ENCODE assay signal across 8 cellular contexts in genomic region chr3:169146866-169147245, GRCh38.
A peak's percentile ranks its signal among the peaks of the same experiment; 100 is the strongest.
DNase-seq lines count a peak whose midpoint lies in the region; ATAC-seq, FAIRE-seq and TF ChIP-seq lines count a peak whose summit lies in the region.

No MANE protein-coding gene starts in this region.

- no peak overlapping the region for H3K14ac ChIP-seq in H9 (ENCODE audit: insufficient read depth, low read length)

- DNase-seq in H9 = no peak
- peak; percentile 59 for DNase-seq in adipocyte (ENCODE audit: low read depth)
- DNase-seq in keratinocyte (ENCODE audit: low read depth, low spot score) = no peak
- no peak for DNase-seq in NCI-H345 treated with DMSO at 0.1 percent for 48 hours (lab: John Stamatoyannopoulos, UW; ENCODE audit: unreplicated experiment)
- DNase-seq in activated CD4-positive, CD25-positive, alpha-beta regulatory T cell (lab: John Stamatoyannopoulos, UW) = no peak

- no peak for FAIRE-seq in keratinocyte (lab: Jason Lieb, UNC)

- no peak overlapping the region for H2BK15ac ChIP-seq in H9 (ENCODE audit: low read depth, low read length)

- dilution Hi-C loops in keratinocyte (cut with MboI; ENCODE audit: extremely low pct_ligation_motif_present, low sequenced_read_pairs) = no loop called here

- WGBS in H9 (ENCODE audit: extremely low coverage, insufficient read length, low lambda C conversion rate) = no CpG with 5 or more reads among the region's 12 CpGs
- WGBS in thymus = 2% methylated on average over 12 of the region's 12 CpGs

- H3K27me3 ChIP-seq in H9 (ENCODE audit: insufficient read depth, low read length) (peaks cover 22% of the 10 kb centered on the region), adipocyte (replicated peaks; ENCODE audit: control insufficient read depth, insufficient read depth, low read length) (peaks cover 35% of the 10 kb centered on the region), keratinocyte (ENCODE audit: control insufficient read depth, extremely low read depth, insufficient read depth, low read length) (peaks cover 4% of the 10 kb centered on the region), thymus (ENCODE audit: control insufficient read depth, insufficient read depth) (peaks cover 44% of the 10 kb centered on the region)

- H3K27me3 Mint-ChIP-seq in H9 (ENCODE audit: low read depth) = peaks cover 82% of the 10 kb centered on the region

- H3K27ac ChIP-seq in 22Rv1 (peak overlapping the region; percentile 12; the same call in 1 of the 2 replicates), H9 (ENCODE audit: insufficient read length, low read depth, low read length) (no peak overlapping the region), keratinocyte (ENCODE audit: control insufficient read depth, insufficient read depth, low read length) (peak overlapping the region; percentile 89), thymus (ENCODE audit: low read depth) (no peak overlapping the region)

- H2BK12ac ChIP-seq in H9 (ENCODE audit: insufficient read length, low read depth, low read length) = no peak overlapping the region

- no peaks in the 10 kb centered on the region for H3K79me1 ChIP-seq in H9 (ENCODE audit: insufficient read depth, low read depth, low read length, poor library complexity, severe bottlenecking)

- H3K79me2 ChIP-seq in H9 (ENCODE audit: insufficient read depth, low read length) (no peaks in the 10 kb centered on the region), keratinocyte (ENCODE audit: control insufficient read depth, insufficient read depth, low read length) (peaks cover 14% of the 10 kb centered on the region)

- peaks cover 26% of the 10 kb centered on the region for H3K23me2 ChIP-seq in H9 (ENCODE audit: insufficient read length, low read depth, low read length, poor library complexity, severe bottlenecking)

- no peak for ATAC-seq in GM19395 (IDR thresholded peaks at IDR 0.05; ENCODE audit: unreplicated experiment)

- H3K23ac ChIP-seq in H9 (ENCODE audit: insufficient read length, low read depth, low read length) = no peak overlapping the region

- no peak overlapping the region for H4K5ac ChIP-seq in H9 (ENCODE audit: insufficient read length, low read depth, low read length)

- H3K4me2 ChIP-seq in H9 (ENCODE audit: insufficient read depth, insufficient read length, low read length) (peak overlapping the region; percentile 90), keratinocyte (ENCODE audit: control insufficient read depth, extremely low read depth, insufficient read depth, low read depth, low read length) (peak overlapping the region; percentile 96)

- peaks cover 22 to 38% of the 10 kb centered on the region in 2 experiments for H3K4me1 Mint-ChIP-seq in H9

- no peak overlapping the region for H4K91ac ChIP-seq in H9 (ENCODE audit: insufficient read length, low read depth, low read length)

- no peak overlapping the region for H2AK5ac ChIP-seq in H9 (ENCODE audit: insufficient read length, low read length)

- peak overlapping the region; percentile 75 to 81 for H3K4me3 Mint-ChIP-seq in H9

- no peak overlapping the region for H2BK120ac ChIP-seq in H9 (ENCODE audit: low read depth, low read length, poor library complexity, severe bottlenecking)

- H3K4me3 ChIP-seq in adipocyte (ENCODE audit: low read length) (peak overlapping the region; percentile 88), keratinocyte (ENCODE audit: control insufficient read depth in 2 of 3, extremely low read depth in 1 of 3, insufficient read depth in 2 of 3, low read depth in 1 of 3, low read length in 3 of 3) (peak overlapping the region; percentile 60 to 99 (median 89)), thymus (ENCODE audit: low read length) (peak overlapping the region; percentile 36)

- no peaks in the 10 kb centered on the region for H3K36me3 Mint-ChIP-seq in H9 (ENCODE audit: insufficient read depth in 1 of 3, low read depth in 3 of 3)

- no peak overlapping the region for H3K18ac ChIP-seq in H9 (ENCODE audit: insufficient read length, low read depth, low read length)

- TF ChIP-seq CTCF in 22Rv1 (IDR thresholded peaks at IDR 0.05) (no peak), H9 (conservative IDR thresholded peaks at IDR 0.05) (no peak), keratinocyte (optimal IDR thresholded peaks at IDR 0.05 in 1 of 3, IDR thresholded peaks at IDR 0.05 in 1 of 3, conservative IDR thresholded peaks at IDR 0.05 in 1 of 3; ENCODE audit: extremely low read depth in 1 of 3, insufficient read depth in 2 of 3, low read length in 3 of 3) (no peak)

- H3K9ac ChIP-seq in H9 (ENCODE audit: extremely low read depth, insufficient read length, low read length) = no peak overlapping the region
- peak overlapping the region; percentile 79 for H3K9ac ChIP-seq in adipocyte (ENCODE audit: low read length)
- peak overlapping the region; percentile 92 for H3K9ac ChIP-seq in keratinocyte (ENCODE audit: control insufficient read depth, extremely low read depth, insufficient read depth, low read length)

- no peaks in the 10 kb centered on the region for H3K36me3 ChIP-seq in adipocyte (ENCODE audit: control insufficient read depth, insufficient read depth, low read length, severe bottlenecking)
- no peaks in the 10 kb centered on the region for H3K36me3 ChIP-seq in keratinocyte (ENCODE audit: control insufficient read depth in 2 of 2, extremely low read depth in 1 of 2, insufficient read depth in 2 of 2, low read length in 2 of 2)
- H3K36me3 ChIP-seq in thymus (ENCODE audit: control insufficient read depth, insufficient read depth) = no peaks in the 10 kb centered on the region

- no peaks in the 10 kb centered on the region for H3K9me1 ChIP-seq in keratinocyte (ENCODE audit: control insufficient read depth, extremely low read depth, insufficient read depth, low read length)

- H4K8ac ChIP-seq in H9 (replicated peaks; ENCODE audit: insufficient read length, low read depth, low read length) = no peak overlapping the region

- H3T11ph ChIP-seq in H9 (ENCODE audit: low read length) = no peak overlapping the region

- no peak overlapping the region for H2BK20ac ChIP-seq in H9 (ENCODE audit: low read depth, low read length, poor library complexity, severe bottlenecking)

- H2AFZ ChIP-seq in H9 (ENCODE audit: low read length) (no peak overlapping the region), keratinocyte (ENCODE audit: control insufficient read depth, low read length) (peak overlapping the region; percentile 96)

- H2BK5ac ChIP-seq in H9 (ENCODE audit: insufficient read length, low read length) = no peak overlapping the region

- H3K4me1 ChIP-seq in H9 (ENCODE audit: insufficient read depth, low read length) = no peaks in the 10 kb centered on the region
- peaks cover 15% of the 10 kb centered on the region for H3K4me1 ChIP-seq in adipocyte (ENCODE audit: control insufficient read depth, insufficient read depth, low read length)
- H3K4me1 ChIP-seq in keratinocyte (ENCODE audit: control insufficient read depth, extremely low read depth, insufficient read depth, low read length) = peaks cover 14% of the 10 kb centered on the region
- H3K4me1 ChIP-seq in thymus (ENCODE audit: control insufficient read depth, insufficient read depth, low read length) = peaks cover 2% of the 10 kb centered on the region

- H3K9me3 ChIP-seq in H9 (ENCODE audit: control insufficient read depth, low read depth, low read length) (no peaks in the 10 kb centered on the region), adipocyte (ENCODE audit: control insufficient read depth, low read length) (no peaks in the 10 kb centered on the region), keratinocyte (ENCODE audit: control insufficient read depth, low read depth, low read length) (no peaks in the 10 kb centered on the region), thymus (ENCODE audit: control insufficient read depth) (no peaks in the 10 kb centered on the region)

- H3K9me3 Mint-ChIP-seq in H9 = no peaks in the 10 kb centered on the region; a peak in 2 of 5 replicates

- H3K27ac Mint-ChIP-seq in H9 = no peak overlapping the region

- H3K56ac ChIP-seq in H9 (ENCODE audit: insufficient read length, low read depth, low read length) = no peak overlapping the region

- H4K20me1 ChIP-seq in H9 (ENCODE audit: control insufficient read depth, insufficient read depth, insufficient read length) (no peaks in the 10 kb centered on the region), keratinocyte (ENCODE audit: control insufficient read depth, extremely low read depth, insufficient read depth, low read length) (no peaks in the 10 kb centered on the region)

- H3K4ac ChIP-seq in H9 (ENCODE audit: low read depth, low read length) = no peak overlapping the region

Comparison
In these comparisons a context has a peak if more than half of its experiments do, and no peak if none do; other contexts are left out.
1. H3K27ac ChIP-seq: peak in 22Rv1 (single experiment) and keratinocyte (single experiment); none in H9 (single experiment) and thymus (single experiment).
2. H3K4me3 ChIP-seq: peak in every context shown above with its lines; median percentile 89 in keratinocyte; 88 in adipocyte; 36 in thymus.